Comparison of ENCODE assay signal across 8 cellular contexts in genomic region chr1:40084750-40085149, GRCh38. TPM values are rescaled to one million over a fixed set of nuclear protein-coding genes. Genes with fewer than 3 reads are reported as not detected.
DNase-seq lines count a peak whose midpoint lies in the region; ATAC-seq, FAIRE-seq and TF ChIP-seq lines count a peak whose summit lies in the region.
"Not testable (repeated sequence)": the region's sequence is repeated elsewhere in the genome, so short reads cannot be mapped to it uniquely, and the experiment has no call there.

No MANE protein-coding gene starts in this region.

- TF ChIP-seq CTCF in LNCaP clone FGC (IDR thresholded peaks at IDR 0.05; ENCODE audit: control insufficient read depth, extremely low read depth, insufficient read depth) (peak; percentile 70), OCI-LY7 (conservative IDR thresholded peaks at IDR 0.05; ENCODE audit: low read length) (peak; percentile 82), chondrocyte (IDR thresholded peaks at IDR 0.05) (peak; percentile 84), pancreas (IDR thresholded peaks at IDR 0.05) (peak; percentile 69 to 82 (median 75)), tibial artery (IDR thresholded peaks at IDR 0.05) (peak; percentile 35 to 80)

- H3K36me3 ChIP-seq in OCI-LY7 (ENCODE audit: insufficient read depth, low read length) (peaks cover 75% of the 10 kb centered on the region), tibial artery (peaks cover 22 to 66% (median 35%) of the 10 kb centered on the region in 3 donors)
- not testable (repeated sequence) for H3K36me3 ChIP-seq in pancreas

- ATAC-seq in activated CD8-positive, alpha-beta T cell treated with anti-CD3 and anti-CD28 coated beads, Interleukin-2, amount 10 ng/mL, durations not matched to agents 7 days and 5 days: not testable (repeated sequence)
- ATAC-seq in pancreas: peak in 1 of 4 donors; percentile 28

- 35 to 37% methylated on average over 11 of the region's 11 CpGs for WGBS in pancreas, 2 donors

- not testable (repeated sequence) for H3K4me1 Mint-ChIP-seq in activated CD8-positive, alpha-beta T cell treated with anti-CD3 and anti-CD28 coated beads, Interleukin-2, amount 10 ng/mL, durations not matched to agents 7 days and 5 days (ENCODE audit: low read depth); chondrocyte (ENCODE audit: low read depth)

- H3K27me3 ChIP-seq in pancreas, tibial artery: not testable (repeated sequence)

- FAIRE-seq in pancreas (lab: Jason Lieb, UNC): peak; percentile 88

- not testable (repeated sequence) for H3K9me3 ChIP-seq in OCI-LY7 (ENCODE audit: low read length); pancreas; tibial artery

- CTCF ChIA-PET in OCI-LY7 (lab: Charles Lee; ENCODE audit: unreplicated experiment): interaction anchor here (1.0 to 1.5 kb wide), 3 partner anchors 52 to 254 kb away, joined by 3 to 5 read pairs (median 3); no protein-coding TSS in a partner anchor
- CTCF ChIA-PET in activated CD8-positive, alpha-beta T cell treated with anti-CD3 and anti-CD28 coated beads, Interleukin-2, amount 10 ng/mL, durations not matched to agents 7 days and 5 days (lab: Charles Lee): interaction anchor here (0.6 to 4.7 kb wide), 14 partner anchors 8 to 260 kb away, joined by 3 to 37 read pairs (median 4); no protein-coding TSS in a partner anchor

- not testable (repeated sequence) for H3K79me2 ChIP-seq in OCI-LY7 (ENCODE audit: insufficient read depth, low read depth, low read length)

- not testable (repeated sequence) for H4K20me1 ChIP-seq in OCI-LY7 (ENCODE audit: insufficient read depth, low read length)

- not testable (repeated sequence) for H3K9me2 ChIP-seq in OCI-LY7 (ENCODE audit: insufficient read depth, low read length)

- not testable (repeated sequence) for H3K4me3 Mint-ChIP-seq in activated CD8-positive, alpha-beta T cell treated with anti-CD3 and anti-CD28 coated beads, Interleukin-2, amount 10 ng/mL, durations not matched to agents 7 days and 5 days; chondrocyte (ENCODE audit: unreplicated experiment)

- H3K4me1 ChIP-seq in OCI-LY7 (ENCODE audit: insufficient read depth, low read length, poor library complexity, severe bottlenecking); pancreas; tibial artery: not testable (repeated sequence)

- not testable (repeated sequence) for H3K4me2 ChIP-seq in OCI-LY7 (ENCODE audit: low read length)

- BruUV-seq in OCI-LY7 (replicated peaks; lab: Mats Ljungman, UMichigan): not testable (repeated sequence)

- not testable (repeated sequence) for H3K27me3 Mint-ChIP-seq in activated CD8-positive, alpha-beta T cell treated with anti-CD3 and anti-CD28 coated beads, Interleukin-2, amount 10 ng/mL, durations not matched to agents 7 days and 5 days (ENCODE audit: low read depth); chondrocyte (ENCODE audit: low read depth)

- DNase-seq in DMS53 treated with DMSO at 0.1 percent for 48 hours (lab: John Stamatoyannopoulos, UW; ENCODE audit: unreplicated experiment) (peak; percentile 43), OCI-LY7 (ENCODE audit: low spot score) (peak; percentile 45), hypothalamus (lab: John Stamatoyannopoulos, UW) (peak in 48 of 51 donors; percentile 2 to 87 (median 54)), pancreas (peak; percentile 36 to 80 (median 68)), tibial artery (peak; percentile 74 to 77)
- not testable (repeated sequence) for DNase-seq in LNCaP clone FGC (ENCODE audit: low read depth); chondrocyte (ENCODE audit: low spot score)
- DNase-seq in activated CD8-positive, alpha-beta T cell treated with anti-CD3 and anti-CD28 coated beads, Interleukin-2, amount 10 ng/mL, durations not matched to agents 7 days and 5 days: peak; percentile 53

- POLR2A ChIA-PET in OCI-LY7 (lab: Charles Lee); activated CD8-positive, alpha-beta T cell treated with anti-CD3 and anti-CD28 coated beads, Interleukin-2, amount 10 ng/mL, durations not matched to agents 7 days and 5 days (lab: Charles Lee): not testable (repeated sequence)

- not testable (repeated sequence) for H3K4me3 ChIP-seq in LNCaP clone FGC (ENCODE audit: low read depth, low read length); OCI-LY7 (ENCODE audit: low read depth, low read length, poor library complexity, severe bottlenecking); pancreas
- peak overlapping the region in 1 of 2 donors; percentile 23 for H3K4me3 ChIP-seq in tibial artery

- H2AFZ ChIP-seq in OCI-LY7 (ENCODE audit: low read length): not testable (repeated sequence)

- H3K36me3 Mint-ChIP-seq in activated CD8-positive, alpha-beta T cell treated with anti-CD3 and anti-CD28 coated beads, Interleukin-2, amount 10 ng/mL, durations not matched to agents 7 days and 5 days (ENCODE audit: low read depth): peaks cover 41% of the 10 kb centered on the region
- peaks cover 32% of the 10 kb centered on the region for H3K36me3 Mint-ChIP-seq in chondrocyte (ENCODE audit: low read depth)

- not testable (repeated sequence) for H3K9me3 Mint-ChIP-seq in activated CD8-positive, alpha-beta T cell treated with anti-CD3 and anti-CD28 coated beads, Interleukin-2, amount 10 ng/mL, durations not matched to agents 7 days and 5 days (ENCODE audit: insufficient read depth); chondrocyte (ENCODE audit: low read depth)

- not testable (repeated sequence) for H3K27ac Mint-ChIP-seq in activated CD8-positive, alpha-beta T cell treated with anti-CD3 and anti-CD28 coated beads, Interleukin-2, amount 10 ng/mL, durations not matched to agents 7 days and 5 days; chondrocyte (ENCODE audit: unreplicated experiment)

- intact Hi-C loops in OCI-LY7 (cut with micrococcal nuclease; ENCODE audit: unreplicated experiment): loop anchor here (1.0 to 5.0 kb wide), 3 partner anchors 58 to 323 kb away; no protein-coding TSS in a partner anchor
- intact Hi-C loops in pancreas (cut with DNase I); tibial artery (cut with DNase I; ENCODE audit: low total_unique reads): not testable (repeated sequence)

- not testable (repeated sequence) for H3K27ac ChIP-seq in OCI-LY7 (ENCODE audit: low read depth, low read length, poor library complexity, severe bottlenecking); pancreas; tibial artery

RNA-seq across cellular contexts. Expression of gene PPT1, which starts 12.3 kb away (rescaled TPM):
- 49.7 and 55.9 TPM in 2 replicates for total RNA-seq in OCI-LY7 (2014; rRNA removed; shearing (Covaris generic))
- total RNA-seq in OCI-LY7 (2022) (66.5 and 75.4 TPM in 2 replicates), chondrocyte (48.3 to 79.0 TPM (median 48.6 TPM) in 3 replicates), pancreas (10 to 100 TPM; 20.1 to 74.1 (median 32.2) TPM)
- 10 to 100 TPM; 81.1 to 84.6 TPM for total RNA-seq in activated CD8-positive, alpha-beta T cell treated with anti-CD3 and anti-CD28 coated beads, Interleukin-2, amount 10 ng/mL, durations not matched to agents 7 days and 5 days
- polyA plus RNA-seq in pancreas: 10 to 100 TPM; 21.3 to 50.5 TPM

RNA-seq across cellular contexts. Expression of gene CAP1, which starts 44.2 kb away (rescaled TPM):
- total RNA-seq in OCI-LY7 (2014; rRNA removed; shearing (Covaris generic)): 184 and 193 TPM in 2 replicates
- total RNA-seq in OCI-LY7 (2022) (276 and 296 TPM in 2 replicates), chondrocyte (415 to 576 TPM (median 558 TPM) in 3 replicates), pancreas (100 to 1,000 TPM in 2 of 6 donors, 10 to 100 TPM in 4; 40.7 to 146 (median 69.5) TPM)
- 100 to 1,000 TPM; 805 to 847 TPM for total RNA-seq in activated CD8-positive, alpha-beta T cell treated with anti-CD3 and anti-CD28 coated beads, Interleukin-2, amount 10 ng/mL, durations not matched to agents 7 days and 5 days
- 10 to 100 TPM; 28.5 to 53.2 TPM for polyA plus RNA-seq in pancreas
